Comparison of ENCODE assay signal across 12 cellular contexts in the genomic region with DNA sequence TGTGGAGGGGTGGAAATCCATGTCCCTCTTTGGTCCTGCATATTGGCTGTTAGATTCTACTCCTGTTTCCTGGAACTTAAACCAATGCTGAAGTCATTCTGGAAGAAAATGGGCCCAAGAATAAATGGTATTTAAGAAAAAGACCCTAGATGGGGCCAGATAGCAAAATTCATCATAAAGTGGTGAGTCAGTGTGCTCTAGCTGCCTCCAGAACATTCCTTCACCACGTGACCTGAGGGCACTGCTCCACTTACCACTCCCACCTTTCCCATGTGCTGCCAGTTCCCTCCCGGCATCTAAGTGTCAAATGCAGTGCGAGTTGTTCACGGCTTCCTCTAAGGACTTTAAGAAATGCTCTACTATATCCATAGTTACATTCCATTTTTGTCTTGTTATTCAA. TPM values are rescaled to one million over a fixed set of nuclear protein-coding genes. Genes with fewer than 3 reads are reported as not detected.
DNase-seq lines count a peak whose midpoint lies in the region; ATAC-seq and TF ChIP-seq lines count a peak whose summit lies in the region.
"Had no signal": no experiment of that assay in that cellular context is flagged by ENCODE, and none has a peak within 500 bp of the region (broad histone marks: within the 10 kb centered on the region; RNA-seq: fewer than 3 reads in every experiment).

No MANE protein-coding gene starts in this region.

- H3K4me3 Mint-ChIP-seq in activated naive CD4-positive, alpha-beta T cell treated with anti-CD3 and anti-CD28 coated beads, Interleukin-2, amount 50 U/mL, for 24 hours: peak overlapping the region; percentile 63
- H3K4me3 Mint-ChIP-seq in activated CD4-positive, alpha-beta memory T cell treated with anti-CD3 and anti-CD28 coated beads, Interleukin-2, amount 10 ng/mL, durations not matched to agents 7 days and 5 days: no peak overlapping the region
- H3K4me3 Mint-ChIP-seq in stimulated activated naive CD8-positive, alpha-beta T cell treated with anti-CD3 and anti-CD28 coated beads, Interleukin-15, amount 100 ng/mL, for 72 hours: peak overlapping the region; percentile 17 to 74

- H3K27ac Mint-ChIP-seq in activated naive CD4-positive, alpha-beta T cell treated with anti-CD3 and anti-CD28 coated beads, Interleukin-2, amount 50 U/mL, for 24 hours: peak overlapping the region; percentile 86
- H3K27ac Mint-ChIP-seq in activated CD4-positive, alpha-beta memory T cell treated with anti-CD3 and anti-CD28 coated beads, Interleukin-2, amount 10 ng/mL, durations not matched to agents 7 days and 5 days: peak overlapping the region; percentile 72
- H3K27ac Mint-ChIP-seq in stimulated activated naive CD8-positive, alpha-beta T cell treated with anti-CD3 and anti-CD28 coated beads, Interleukin-15, amount 100 ng/mL, for 72 hours: peak overlapping the region; percentile 72 to 74

- CTCF ChIA-PET in activated CD4-positive, alpha-beta memory T cell treated with anti-CD3 and anti-CD28 coated beads, Interleukin-2, amount 10 ng/mL, durations not matched to agents 7 days and 5 days (lab: Charles Lee): interaction anchor here (1.0 to 4.2 kb wide), 6 partner anchors 9 to 68 kb away, joined by 3 to 50 read pairs (median 8); no protein-coding TSS in a partner anchor

- no peaks in the 10 kb centered on the region for H3K27me3 Mint-ChIP-seq in activated naive CD4-positive, alpha-beta T cell treated with anti-CD3 and anti-CD28 coated beads, Interleukin-2, amount 50 U/mL, for 24 hours
- no peaks in the 10 kb centered on the region for H3K27me3 Mint-ChIP-seq in activated CD4-positive, alpha-beta memory T cell treated with anti-CD3 and anti-CD28 coated beads, Interleukin-2, amount 10 ng/mL, durations not matched to agents 7 days and 5 days
- H3K27me3 Mint-ChIP-seq in stimulated activated naive CD8-positive, alpha-beta T cell treated with anti-CD3 and anti-CD28 coated beads, Interleukin-15, amount 100 ng/mL, for 72 hours: no peaks in the 10 kb centered on the region

- no peak for TF ChIP-seq CTCF in fibroblast of pulmonary artery (IDR thresholded peaks at IDR 0.05; ENCODE audit: low read length, missing control alignments)

- no peak overlapping the region for H3K4me3 ChIP-seq in fibroblast of pulmonary artery (replicated peaks; ENCODE audit: low read depth, low read length)
- H3K4me3 ChIP-seq: thoracic aorta had no signal

- no peaks in the 10 kb centered on the region for H3K9me3 Mint-ChIP-seq in activated naive CD4-positive, alpha-beta T cell treated with anti-CD3 and anti-CD28 coated beads, Interleukin-2, amount 50 U/mL, for 24 hours
- H3K9me3 Mint-ChIP-seq in activated CD4-positive, alpha-beta memory T cell treated with anti-CD3 and anti-CD28 coated beads, Interleukin-2, amount 10 ng/mL, durations not matched to agents 7 days and 5 days: no peaks in the 10 kb centered on the region
- no peaks in the 10 kb centered on the region for H3K9me3 Mint-ChIP-seq in stimulated activated naive CD8-positive, alpha-beta T cell treated with anti-CD3 and anti-CD28 coated beads, Interleukin-15, amount 100 ng/mL, for 72 hours

- DNase-seq in activated naive CD4-positive, alpha-beta T cell treated with anti-CD3 and anti-CD28 coated beads, Interleukin-2, amount 50 U/mL, for 16 hours: no peak
- no peak for DNase-seq in activated CD4-positive, alpha-beta memory T cell treated with anti-CD3 and anti-CD28 coated beads, Interleukin-2, amount 10 ng/mL, durations not matched to agents 7 days and 5 days
- DNase-seq in fibroblast of pulmonary artery (ENCODE audit: low read depth) (peak; percentile 74), midbrain (lab: John Stamatoyannopoulos, UW) (no peak), iPS-NIHi11 (ENCODE audit: low spot score) (no peak)
- DNase-seq in stimulated activated naive CD8-positive, alpha-beta T cell treated with anti-CD3 and anti-CD28 coated beads, Interleukin-15, amount 100 ng/mL, for 72 hours: no peak
- DNase-seq: COR-L47; NCI-H1417 treated with DMSO at 0.1 percent for 48 hours; stimulated activated CD4-positive, alpha-beta T cell treated with anti-CD3 and anti-CD28 coated beads, Interleukin-12 subunit alpha, Interleukin-12 subunit beta, amount 100 ng/mL, for 4 hours had no signal

- peaks cover 11% of the 10 kb centered on the region for H3K36me3 Mint-ChIP-seq in activated naive CD4-positive, alpha-beta T cell treated with anti-CD3 and anti-CD28 coated beads, Interleukin-2, amount 50 U/mL, for 24 hours
- peaks cover 66% of the 10 kb centered on the region for H3K36me3 Mint-ChIP-seq in activated CD4-positive, alpha-beta memory T cell treated with anti-CD3 and anti-CD28 coated beads, Interleukin-2, amount 10 ng/mL, durations not matched to agents 7 days and 5 days (ENCODE audit: low read depth)

- no peak for ATAC-seq in stimulated activated naive CD8-positive, alpha-beta T cell treated with anti-CD3 and anti-CD28 coated beads, Interleukin-15, amount 100 ng/mL, for 72 hours
- ATAC-seq in GM21529 (IDR thresholded peaks at IDR 0.05; ENCODE audit: unreplicated experiment): no peak

- POLR2A ChIA-PET in activated CD4-positive, alpha-beta memory T cell treated with anti-CD3 and anti-CD28 coated beads, Interleukin-2, amount 10 ng/mL, durations not matched to agents 7 days and 5 days (lab: Charles Lee): interaction anchor here (1.0 to 4.1 kb wide), 7 partner anchors 8 to 121 kb away, joined by 3 to 27 read pairs (median 5); a partner anchor contains a TSS

- peaks cover 29% of the 10 kb centered on the region for H3K4me1 Mint-ChIP-seq in activated naive CD4-positive, alpha-beta T cell treated with anti-CD3 and anti-CD28 coated beads, Interleukin-2, amount 50 U/mL, for 24 hours
- H3K4me1 Mint-ChIP-seq in activated CD4-positive, alpha-beta memory T cell treated with anti-CD3 and anti-CD28 coated beads, Interleukin-2, amount 10 ng/mL, durations not matched to agents 7 days and 5 days: peaks cover 27% of the 10 kb centered on the region
- peaks cover 58% of the 10 kb centered on the region for H3K4me1 Mint-ChIP-seq in stimulated activated naive CD8-positive, alpha-beta T cell treated with anti-CD3 and anti-CD28 coated beads, Interleukin-15, amount 100 ng/mL, for 72 hours

RNA-seq across cellular contexts. Expression of a gene that starts 30.9 kb away (rescaled TPM):
- total RNA-seq in activated CD4-positive, alpha-beta memory T cell treated with anti-CD3 and anti-CD28 coated beads, Interleukin-2, amount 10 ng/mL, durations not matched to agents 7 days and 5 days: 100 to 1,000 TPM; 299 to 314 TPM

RNA-seq across cellular contexts. Expression of a gene that starts 34.2 kb away (rescaled TPM):
- total RNA-seq in activated CD4-positive, alpha-beta memory T cell treated with anti-CD3 and anti-CD28 coated beads, Interleukin-2, amount 10 ng/mL, durations not matched to agents 7 days and 5 days: 100 to 1,000 TPM; 106 to 121 TPM
